1 cellular context compared by ENCODE assay signal in the genomic region with DNA sequence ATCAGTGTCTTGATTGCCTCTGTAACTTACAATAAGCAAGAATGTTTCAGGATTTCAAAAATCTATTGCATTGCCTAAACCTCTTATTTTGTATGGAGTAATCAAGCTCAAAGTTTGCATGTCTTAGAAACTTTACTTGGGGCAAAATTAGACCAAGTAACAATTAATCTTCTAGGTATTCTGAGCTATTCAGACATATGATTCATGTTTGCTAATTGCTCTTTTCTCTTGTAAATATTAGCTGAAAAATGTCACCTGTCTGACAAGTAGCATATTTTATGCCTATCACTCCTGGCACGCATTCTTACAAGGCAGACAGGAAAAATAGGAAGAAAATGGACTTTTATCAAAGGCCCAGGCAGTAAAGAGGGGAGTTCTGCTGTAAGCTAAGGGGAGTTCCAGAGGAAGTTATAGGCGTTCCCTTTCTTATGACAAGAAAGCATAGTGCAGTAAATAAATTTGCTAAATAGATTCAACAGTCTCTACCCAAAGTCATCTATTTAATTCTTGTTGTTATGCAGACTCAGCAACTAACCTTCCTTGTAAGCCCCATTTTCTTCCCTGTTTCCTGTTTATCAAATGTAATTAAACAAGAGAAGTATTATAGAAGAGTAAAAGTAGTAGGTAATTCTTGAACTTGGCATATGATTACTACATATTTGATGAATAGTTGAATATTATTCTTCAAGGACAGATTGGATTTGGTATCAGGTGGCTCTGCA.
A peak's percentile ranks its signal among the peaks of the same experiment; 100 is the strongest.
TF ChIP-seq lines count a peak whose summit lies in the region.

No MANE protein-coding gene starts in this region.

TF ChIP-seq in GM12878, 131 proteins besides CTCF, POLR2A, EP300 and RAD21 (continued from another document):
- TF ChIP-seq RELB (IDR thresholded peaks at IDR 0.05; ENCODE audit: low read depth): peak; percentile 65; the same call in 1 of the 2 replicates
- 0 out of 2 replicates have a peak, but pooled peaks have one; percentile 16 for TF ChIP-seq ZNF687 (IDR thresholded peaks at IDR 0.05)
- no peak for TF ChIP-seq EGR1 (IDR thresholded peaks at IDR 0.05; ENCODE audit: borderline replicate concordance in 1 of 2, low read depth in 2 of 2, low read length in 2 of 2)
TF ChIP-seq in GM12878: peak in this region for 3.
